8 cellular contexts compared by ENCODE assay signal in the genomic region with DNA sequence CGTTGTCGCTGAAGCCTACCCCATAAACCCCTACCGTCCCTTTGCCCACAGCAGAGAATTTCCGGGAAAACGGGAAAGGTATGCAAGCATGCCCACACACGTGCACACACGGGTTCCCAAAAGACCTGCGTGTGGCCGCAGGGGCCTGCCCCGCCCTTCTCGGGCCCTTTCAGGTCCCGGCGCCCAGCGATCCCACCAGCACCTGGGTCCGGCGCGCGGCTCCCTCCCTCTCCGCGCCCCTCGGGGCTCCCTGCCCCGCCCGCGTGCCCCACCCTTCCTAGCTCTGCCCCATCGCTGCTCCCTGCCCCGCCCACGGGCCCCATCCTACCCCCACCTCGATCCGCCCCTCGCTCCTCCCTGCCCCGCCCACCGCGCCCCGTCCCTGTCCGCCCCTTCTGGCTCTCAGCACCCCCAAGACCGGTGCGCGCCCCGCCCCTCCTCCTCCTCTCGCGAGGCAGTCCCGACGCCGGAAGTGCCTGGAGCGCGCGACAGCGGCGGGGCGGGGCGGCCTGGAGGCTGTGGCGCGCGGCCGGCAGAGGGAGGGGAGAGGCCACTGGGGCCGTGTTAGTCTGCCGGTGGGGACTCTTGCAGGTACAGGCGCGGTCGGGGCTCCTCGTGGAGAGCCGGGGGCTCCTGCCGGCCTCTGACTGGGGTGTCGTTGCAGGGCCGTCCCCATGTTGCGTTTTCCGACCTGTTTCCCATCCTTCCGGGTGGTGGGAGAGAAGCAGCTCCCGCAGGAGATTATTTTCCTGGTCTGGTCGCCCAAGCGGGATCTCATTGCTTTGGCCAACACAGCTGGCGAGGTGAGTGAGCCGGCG. TPM values are rescaled to one million over a fixed set of nuclear protein-coding genes. Genes with fewer than 3 reads are reported as not detected.
DNase-seq lines count a peak whose midpoint lies in the region; ATAC-seq, FAIRE-seq and TF ChIP-seq lines count a peak whose summit lies in the region.

TSS of gene ANAPC4 (plus strand) at position 510 of the 818 bp plus-strand sequence. CDS start at position 675, 165 bp downstream.

- peak; percentile 97 for DNase-seq in COLO668 (lab: John Stamatoyannopoulos, UW; ENCODE audit: unreplicated experiment)
- peak; percentile 92 for DNase-seq in HT-29 (ENCODE audit: low spot score)
- peak; percentile 93 for DNase-seq in NOMO-1 treated with DMSO at 0.1 percent for 48 hours (lab: John Stamatoyannopoulos, UW; ENCODE audit: unreplicated experiment)
- DNase-seq in activated CD8-positive, alpha-beta memory T cell treated with anti-CD3 and anti-CD28 coated beads for 4 hours (ENCODE audit: low read depth in 2 of 2): peak; percentile 97 to 99
- DNase-seq in H1 (ENCODE audit: low read depth in 1 of 2, low spot score in 2 of 2): peak; percentile 84 to 95
- DNase-seq in mesenchymal stem cell: peak; percentile 89
- DNase-seq in stimulated activated CD8-positive, alpha-beta memory T cell treated with anti-CD3 and anti-CD28 coated beads, Interleukin-12 subunit alpha, Interleukin-12 subunit beta, amount 100 ng/mL, for 24 hours (ENCODE audit: extremely low read depth): peak; percentile 98

- H3K27me3 ChIP-seq in H1 (replicated peaks in 1 of 4; ENCODE audit: control insufficient read depth in 3 of 4, extremely low read depth in 1 of 4, insufficient read depth in 3 of 4, low read length in 3 of 4) (no peaks in the 10 kb centered on the region), mesenchymal stem cell (ENCODE audit: control insufficient read depth in 1 of 2, insufficient read depth in 1 of 2, low read length in 2 of 2) (no peaks in the 10 kb centered on the region)

- CTCF ChIA-PET in H1 (lab: Charles Lee; ENCODE audit: partially characterized antibody): interaction anchor here (0.6 to 2.4 kb wide), 4 partner anchors 9 to 432 kb away, joined by 3 to 7 read pairs (median 3); no protein-coding TSS in a partner anchor

- no peak for TF ChIP-seq CTCF in H1 (IDR thresholded peaks at IDR 0.05; ENCODE audit: control extremely low read depth in 1 of 3, insufficient read depth in 1 of 3, low read depth in 1 of 3, low read length in 3 of 3)

- peaks cover 14 to 27% of the 10 kb centered on the region in 2 experiments for H3K79me2 ChIP-seq in H1 (ENCODE audit: control insufficient read depth in 1 of 2, insufficient read depth in 2 of 2, low read length in 2 of 2)

- H4K5ac ChIP-seq in H1 (ENCODE audit: insufficient read length, low read depth, low read length): peak within 1 kb of the TSS; percentile 53

- H3K4me1 ChIP-seq in H1 (replicated peaks in 1 of 4; ENCODE audit: control insufficient read depth in 3 of 4, insufficient read depth in 4 of 4, low read length in 3 of 4): no peaks in the 10 kb centered on the region; a peak in 1 of 7 replicates
- H3K4me1 ChIP-seq in mesenchymal stem cell (ENCODE audit: control insufficient read depth, insufficient read depth, low read depth, low read length): peaks cover 2% of the 10 kb centered on the region

- H2BK12ac ChIP-seq in H1 (ENCODE audit: low read depth, low read length): no peak within 1 kb of the TSS
- no peak within 1 kb of the TSS for H2BK12ac ChIP-seq in mesenchymal stem cell (ENCODE audit: low read length in 2 of 2)

- H4K8ac ChIP-seq in H1 (ENCODE audit: extremely low read depth, insufficient read depth, low read length): peak within 1 kb of the TSS; percentile 69
- H4K8ac ChIP-seq in mesenchymal stem cell (ENCODE audit: low read length): peak within 1 kb of the TSS; percentile 86

- H2BK20ac ChIP-seq in H1 (ENCODE audit: low read length): no peak within 1 kb of the TSS

- H3K14ac ChIP-seq in H1 (ENCODE audit: insufficient read length): no peak within 1 kb of the TSS
- peak within 1 kb of the TSS in 1 of 2 experiments; percentile 77 for H3K14ac ChIP-seq in mesenchymal stem cell (ENCODE audit: low read length in 2 of 2)

- H2BK5ac ChIP-seq in H1 (ENCODE audit: low read depth, low read length): peak within 1 kb of the TSS; percentile 32; the same call in 1 of the 2 replicates
- peak within 1 kb of the TSS; percentile 15 for H2BK5ac ChIP-seq in mesenchymal stem cell (ENCODE audit: low read depth, low read length, poor library complexity, severe bottlenecking)

- H3K27ac ChIP-seq in H1 (ENCODE audit: low read depth, low read length): peak within 1 kb of the TSS; percentile 67
- peak within 1 kb of the TSS; percentile 62 for H3K27ac ChIP-seq in mesenchymal stem cell (ENCODE audit: low read length, poor library complexity, severe bottlenecking)

- H3K79me1 ChIP-seq in H1 (ENCODE audit: low read depth, low read length): peaks cover 8% of the 10 kb centered on the region
- peaks cover 17% of the 10 kb centered on the region for H3K79me1 ChIP-seq in mesenchymal stem cell (replicated peaks; ENCODE audit: low read length, poor library complexity, severe bottlenecking)

- H3K4ac ChIP-seq in H1 (replicated peaks; ENCODE audit: insufficient read length, low read depth, low read length) (no peak within 1 kb of the TSS), mesenchymal stem cell (ENCODE audit: low read depth in 1 of 2, low read length in 2 of 2) (peak within 1 kb of the TSS; percentile 77 to 85)

- H4K91ac ChIP-seq in H1 (replicated peaks; ENCODE audit: insufficient read length, low read length): peak within 1 kb of the TSS; percentile 22
- peak within 1 kb of the TSS; percentile 92 for H4K91ac ChIP-seq in mesenchymal stem cell (ENCODE audit: low read length)

- H3K18ac ChIP-seq in H1 (ENCODE audit: extremely low read depth, low read length) (peak within 1 kb of the TSS; percentile 71), mesenchymal stem cell (ENCODE audit: low read depth in 1 of 2, low read length in 2 of 2) (peak within 1 kb of the TSS; percentile 84 to 95)

- no peak within 1 kb of the TSS for H2AK5ac ChIP-seq in H1 (ENCODE audit: low read depth, low read length)
- no peak within 1 kb of the TSS for H2AK5ac ChIP-seq in mesenchymal stem cell (ENCODE audit: low read length, severe bottlenecking)

- FAIRE-seq in H1 (lab: Jason Lieb, UNC): no peak

- no peaks in the 10 kb centered on the region for H4K20me1 ChIP-seq in H1 (replicated peaks in 1 of 2; ENCODE audit: control insufficient read depth in 1 of 2, insufficient read depth in 2 of 2, low read length in 2 of 2)

- H3K9me3 ChIP-seq in H1 (ENCODE audit: insufficient read depth in 2 of 2, low read depth in 1 of 2, low read length in 1 of 2) (no peaks in the 10 kb centered on the region), mesenchymal stem cell (ENCODE audit: control insufficient read depth, low read length) (no peaks in the 10 kb centered on the region)

- TF ChIP-seq EP300 in H1 (IDR thresholded peaks at IDR 0.05; ENCODE audit: borderline replicate concordance in 1 of 2, low read depth in 2 of 2, low read length in 2 of 2): no peak

- POLR2A ChIA-PET in H1 (lab: Charles Lee; ENCODE audit: partially characterized antibody): interaction anchor here (1.0 to 1.7 kb wide), 6 partner anchors 11 to 279 kb away, joined by 3 to 9 read pairs (median 4); partner anchors contain the start of genes SLC34A2 and ZCCHC4

- ATAC-seq in GM21360 (IDR thresholded peaks at IDR 0.05; ENCODE audit: unreplicated experiment): peak; percentile 96

- peak within 1 kb of the TSS; percentile 27 for H3K56ac ChIP-seq in H1 (replicated peaks; ENCODE audit: insufficient read length, low read depth, low read length)

- H2AFZ ChIP-seq in H1 (ENCODE audit: low read length): peak within 1 kb of the TSS; percentile 75
- H2AFZ ChIP-seq in mesenchymal stem cell (ENCODE audit: low read depth, low read length): peak within 1 kb of the TSS; percentile 93

- H3K9ac ChIP-seq in H1 (replicated peaks in 1 of 4; ENCODE audit: extremely low read depth in 1 of 4, low read depth in 3 of 4, low read length in 3 of 4): peak within 1 kb of the TSS; percentile 64 to 80 (median 73)
- peak within 1 kb of the TSS; percentile 95 for H3K9ac ChIP-seq in mesenchymal stem cell (ENCODE audit: low read length)

- H3K23ac ChIP-seq in H1 (ENCODE audit: insufficient read length): no peak within 1 kb of the TSS
- peak within 1 kb of the TSS in 1 of 2 experiments; percentile 56 for H3K23ac ChIP-seq in mesenchymal stem cell (ENCODE audit: low read length in 2 of 2)

- H2BK120ac ChIP-seq in H1 (replicated peaks; ENCODE audit: low read depth, low read length) (no peak within 1 kb of the TSS), mesenchymal stem cell (ENCODE audit: low read depth, low read length) (peak within 1 kb of the TSS; percentile 82)

- H3K36me3 ChIP-seq in H1 (ENCODE audit: control insufficient read depth in 2 of 4, insufficient read depth in 4 of 4, low read length in 3 of 4): peaks cover 5 to 17% (median 9%) of the 10 kb centered on the region in 4 experiments
- peaks cover 6 to 20% of the 10 kb centered on the region in 2 experiments for H3K36me3 ChIP-seq in mesenchymal stem cell (ENCODE audit: control insufficient read depth in 1 of 2, insufficient read depth in 2 of 2, low read depth in 1 of 2, low read length in 2 of 2)

- peak within 1 kb of the TSS; percentile 81 to 85 (median 83) for H3K4me3 ChIP-seq in H1 (ENCODE audit: extremely low read depth in 1 of 4, insufficient read depth in 2 of 4, low read depth in 3 of 4, low read length in 4 of 4)
- H3K4me3 ChIP-seq in mesenchymal stem cell (ENCODE audit: insufficient read depth in 1 of 2, low read depth in 1 of 2, low read length in 2 of 2): peak within 1 kb of the TSS; percentile 80 to 98

- no peak within 1 kb of the TSS for H2BK15ac ChIP-seq in H1 (ENCODE audit: low read length)
- H2BK15ac ChIP-seq in mesenchymal stem cell (ENCODE audit: low read depth, poor library complexity, severe bottlenecking): peak within 1 kb of the TSS; percentile 84

- peak within 1 kb of the TSS; percentile 75 to 87 for H3K4me2 ChIP-seq in H1 (ENCODE audit: insufficient read depth in 1 of 2, low read depth in 2 of 2, low read length in 2 of 2)
- H3K4me2 ChIP-seq in mesenchymal stem cell (ENCODE audit: low read length, poor library complexity, severe bottlenecking): peak within 1 kb of the TSS; percentile 90

- H3K23me2 ChIP-seq in H1 (ENCODE audit: low read depth, low read length): no peaks in the 10 kb centered on the region; the same call in 1 of the 2 replicates

- TF ChIP-seq RAD21 in H1 (IDR thresholded peaks at IDR 0.05 in 1 of 2, conservative IDR thresholded peaks at IDR 0.05 in 1 of 2; ENCODE audit: low read depth in 2 of 2, low read length in 2 of 2): no peak

- peak; percentile 55 to 87 for TF ChIP-seq POLR2A in H1 (IDR thresholded peaks at IDR 0.05; ENCODE audit: control extremely low read depth in 1 of 2, low read depth in 2 of 2, low read length in 2 of 2)

- WGBS in H1 (ENCODE audit: extremely low coverage in 1 of 2, insufficient coverage in 1 of 2, insufficient read length in 1 of 2, insufficient replicate concordance in 2 of 2, low coverage in 1 of 2, low lambda C conversion rate in 2 of 2, missing lambda C conversion rate in 1 of 2), 2 experiments: 1% methylated on average over 27 of the region's 74 CpGs; no CpG with 5 or more reads in 1 of the 2 experiments
- WGBS in mesenchymal stem cell: 1% methylated on average over 32 of the region's 74 CpGs

RNA-seq across cellular contexts. Expression of gene ANAPC4, which starts in this region (rescaled TPM):
- 9.9 and 14.0 TPM in 2 replicates for total RNA-seq in HT-29 (2014; rRNA removed; shearing (Covaris generic))
- 31.6 and 33.0 TPM in 2 replicates for total RNA-seq in H1 (2021; fragmentation: NEBNext Ultra II Directional; extraction: Animal tissue kit (Norgen Biotek cat#: 25700))
- 4.4 and 8.7 TPM in 2 replicates for polyA plus RNA-seq in H1 (2011; rRNA removed)
- 14.1 TPM for polyA plus RNA-seq in H1 (2011; cell fraction: cytosol; rRNA removed)
- polyA plus RNA-seq in H1 (2011; cell fraction: nucleus; rRNA removed): 13.8 TPM
- polyA plus RNA-seq in H1 (2012, experiment 1 of 2): 17.6 to 29.1 TPM (median 21.4 TPM) in 4 replicates
- 1.6 TPM for polyA plus RNA-seq in H1 (2012, experiment 2 of 2)
- polyA plus RNA-seq in H1 (2013, experiment 1 of 2): 22.7 TPM
- 21.8 TPM for polyA plus RNA-seq in H1 (2013, experiment 2 of 2)
- polyA minus RNA-seq in H1 (2011; rRNA and poly(A)+ RNA removed): 10.8 and 21.6 TPM in 2 replicates
- polyA minus RNA-seq in H1 (2011; cell fraction: cytosol; rRNA and poly(A)+ RNA removed): 10.5 TPM
- polyA minus RNA-seq in H1 (2011; cell fraction: nucleus; rRNA and poly(A)+ RNA removed): 33.4 TPM
- 12.7 TPM for polyA plus RNA-seq in mesenchymal stem cell (2013, experiment 1 of 2)
- 12.7 TPM for polyA plus RNA-seq in mesenchymal stem cell (2013, experiment 2 of 2)

Comparison
In these comparisons a context has a peak if more than half of its experiments do, and no peak if none do; other contexts are left out.
1. Peak in every context shown above with its lines: DNase-seq, ATAC-seq, H3K4me3 ChIP-seq and H3K27ac ChIP-seq.